In genomic region chr22:29044657-29045176, GRCh38 we compare ENCODE assay signal across 1 cellular context.
TF ChIP-seq lines count a peak whose summit lies in the region.

No MANE protein-coding gene starts in this region.

TF ChIP-seq in GM12878, 131 proteins besides CTCF, POLR2A, EP300 and RAD21:
- TF ChIP-seq E2F4 (IDR thresholded peaks at IDR 0.05; ENCODE audit: low read depth, low read length), result no peak
- TF ChIP-seq MTA2 (IDR thresholded peaks at IDR 0.05; ENCODE audit: low read depth), result no peak
- no peak for TF ChIP-seq SMC3 (IDR thresholded peaks at IDR 0.05; ENCODE audit: borderline replicate concordance, low read length)
- no peak for TF ChIP-seq DPF2 (IDR thresholded peaks at IDR 0.05)
